Comparison of ENCODE assay signal across 1 cellular context in the genomic region with DNA sequence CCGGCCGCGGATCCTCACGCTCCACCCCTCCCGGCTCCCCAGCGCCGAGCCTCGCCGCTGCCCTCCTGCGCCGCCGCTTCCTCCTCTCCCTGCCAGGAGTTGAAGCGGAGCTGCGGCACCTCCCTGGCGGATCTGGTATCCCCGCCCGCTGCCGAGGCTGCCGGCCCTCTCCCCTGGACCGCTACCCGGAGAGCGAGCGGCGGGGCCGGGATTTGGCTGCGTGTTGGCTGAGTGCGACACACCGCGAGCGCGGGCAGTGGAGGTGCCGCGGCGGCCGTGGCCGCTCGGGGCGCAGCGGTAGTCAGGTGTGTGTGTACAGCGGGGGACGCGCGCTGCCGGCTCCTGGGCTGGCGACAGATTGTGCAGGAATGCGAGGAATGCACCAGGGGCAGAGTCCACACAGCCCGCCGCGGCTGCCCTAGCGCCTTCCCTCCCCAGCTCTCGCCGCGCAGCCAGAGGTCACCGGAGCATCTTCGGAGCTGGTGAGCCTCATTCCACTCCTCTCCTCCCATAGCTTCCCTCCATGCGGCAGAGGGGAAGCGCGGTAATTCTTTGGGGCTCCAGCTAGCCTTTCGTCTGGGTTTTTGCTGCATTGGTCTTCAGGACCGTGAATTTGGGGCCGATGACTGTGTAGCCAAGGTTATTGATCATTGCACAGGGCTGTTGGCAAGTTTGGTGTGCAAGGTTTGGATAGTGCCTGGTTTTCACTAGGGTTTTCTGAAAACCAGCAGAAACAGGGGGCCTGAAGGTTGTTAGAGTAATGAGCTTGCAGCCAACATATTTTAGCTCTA.
TF ChIP-seq lines count a peak whose summit lies in the region.

No MANE protein-coding gene starts in this region.

TF ChIP-seq in HepG2, 621 proteins besides CTCF, POLR2A, EP300 and RAD21 (continued from another document and continues in another):
- peak; percentile 78; the same call in 1 of the 2 replicates for TF ChIP-seq PRDM15 (CRISPR knock-in tag; IDR thresholded peaks at IDR 0.05)
- peak; percentile 73; the same call in 1 of the 2 replicates for TF ChIP-seq ZMAT3 (CRISPR knock-in tag; conservative IDR thresholded peaks at IDR 0.05)
- TF ChIP-seq, protein P1, sequence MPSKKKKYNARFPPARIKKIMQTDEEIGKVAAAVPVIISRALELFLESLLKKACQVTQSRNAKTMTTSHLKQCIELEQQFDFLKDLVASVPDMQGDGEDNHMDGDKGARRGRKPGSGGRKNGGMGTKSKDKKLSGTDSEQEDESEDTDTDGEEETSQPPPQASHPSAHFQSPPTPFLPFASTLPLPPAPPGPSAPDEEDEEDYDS (CRISPR knock-in tag; IDR thresholded peaks at IDR 0.05): peak; percentile 92
- TF ChIP-seq ZNF605 (CRISPR knock-in tag; IDR thresholded peaks at IDR 0.05): peak; percentile 96
- TF ChIP-seq BORCS8-MEF2B (CRISPR knock-in tag; IDR thresholded peaks at IDR 0.05): peak; percentile 29; the same call in 1 of the 2 replicates
- TF ChIP-seq REPIN1 (CRISPR knock-in tag; IDR thresholded peaks at IDR 0.05; ENCODE audit: borderline replicate concordance, low read depth): peak; percentile 96
- peak; percentile 84 for TF ChIP-seq ZNF124 (CRISPR knock-in tag; IDR thresholded peaks at IDR 0.05)
- peak; percentile 77; the same call in 1 of the 2 replicates for TF ChIP-seq REL (CRISPR knock-in tag; conservative IDR thresholded peaks at IDR 0.05)
- peak; percentile 49; the same call in 1 of the 2 replicates for TF ChIP-seq FOXK2 (IDR thresholded peaks at IDR 0.05)
- TF ChIP-seq ZNF607 (CRISPR knock-in tag; IDR thresholded peaks at IDR 0.05; ENCODE audit: borderline replicate concordance): peak; percentile 93
- TF ChIP-seq SIN3A (IDR thresholded peaks at IDR 0.05; ENCODE audit: borderline replicate concordance, low read depth, low read length): peak; percentile 75; the same call in 1 of the 2 replicates
- peak; percentile 95 for TF ChIP-seq HOXA5 (CRISPR knock-in tag; IDR thresholded peaks at IDR 0.05)
- TF ChIP-seq ZNF256 (CRISPR knock-in tag; conservative IDR thresholded peaks at IDR 0.05): peak; percentile 88
- peak; percentile 85 for TF ChIP-seq ZSCAN12 (CRISPR knock-in tag; IDR thresholded peaks at IDR 0.05)
- peak; percentile 98 for TF ChIP-seq ZSCAN9 (CRISPR knock-in tag; IDR thresholded peaks at IDR 0.05; ENCODE audit: borderline replicate concordance)
- peak; percentile 99 for TF ChIP-seq AGO2 (optimal IDR thresholded peaks at IDR 0.05; ENCODE audit: low read depth, low read length)
- TF ChIP-seq HNRNPK (IDR thresholded peaks at IDR 0.05; ENCODE audit: low read depth, low read length, poor library complexity, severe bottlenecking): peak; percentile 86
- TF ChIP-seq, protein P2, sequence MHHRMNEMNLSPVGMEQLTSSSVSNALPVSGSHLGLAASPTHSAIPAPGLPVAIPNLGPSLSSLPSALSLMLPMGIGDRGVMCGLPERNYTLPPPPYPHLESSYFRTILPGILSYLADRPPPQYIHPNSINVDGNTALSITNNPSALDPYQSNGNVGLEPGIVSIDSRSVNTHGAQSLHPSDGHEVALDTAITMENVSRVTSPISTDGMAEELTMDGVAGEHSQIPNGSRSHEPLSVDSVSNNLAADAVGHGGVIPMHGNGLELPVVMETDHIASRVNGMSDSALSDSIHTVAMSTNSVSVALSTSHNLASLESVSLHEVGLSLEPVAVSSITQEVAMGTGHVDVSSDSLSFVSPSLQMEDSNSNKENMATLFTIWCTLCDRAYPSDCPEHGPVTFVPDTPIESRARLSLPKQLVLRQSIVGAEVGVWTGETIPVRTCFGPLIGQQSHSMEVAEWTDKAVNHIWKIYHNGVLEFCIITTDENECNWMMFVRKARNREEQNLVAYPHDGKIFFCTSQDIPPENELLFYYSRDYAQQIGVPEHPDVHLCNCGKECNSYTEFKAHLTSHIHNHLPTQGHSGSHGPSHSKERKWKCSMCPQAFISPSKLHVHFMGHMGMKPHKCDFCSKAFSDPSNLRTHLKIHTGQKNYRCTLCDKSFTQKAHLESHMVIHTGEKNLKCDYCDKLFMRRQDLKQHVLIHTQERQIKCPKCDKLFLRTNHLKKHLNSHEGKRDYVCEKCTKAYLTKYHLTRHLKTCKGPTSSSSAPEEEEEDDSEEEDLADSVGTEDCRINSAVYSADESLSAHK (CRISPR knock-in tag; IDR thresholded peaks at IDR 0.05; ENCODE audit: borderline replicate concordance): no peak
- TF ChIP-seq HOXD1 (CRISPR knock-in tag; IDR thresholded peaks at IDR 0.05): peak; percentile 94
- peak; percentile 14; the same call in 1 of the 2 replicates for TF ChIP-seq EHMT2 (IDR thresholded peaks at IDR 0.05; ENCODE audit: borderline replicate concordance, low read depth, low read length)
- peak; percentile 95 for TF ChIP-seq FOXJ3 (CRISPR knock-in tag; IDR thresholded peaks at IDR 0.05; ENCODE audit: borderline replicate concordance)
- peak; percentile 97 for TF ChIP-seq POGK (CRISPR knock-in tag; conservative IDR thresholded peaks at IDR 0.05)
- peak; percentile 90 for TF ChIP-seq HIVEP1 (CRISPR knock-in tag; IDR thresholded peaks at IDR 0.05)
- TF ChIP-seq NCOA1 (CRISPR knock-in tag; IDR thresholded peaks at IDR 0.05): peak; percentile 99
- TF ChIP-seq ZNF839 (CRISPR knock-in tag; IDR thresholded peaks at IDR 0.05; ENCODE audit: borderline replicate concordance): no peak; the same call in 1 of the 2 replicates
- TF ChIP-seq SETDB1 (CRISPR knock-in tag; IDR thresholded peaks at IDR 0.05; ENCODE audit: borderline replicate concordance): no peak
- peak; percentile 93 for TF ChIP-seq ZZZ3 (CRISPR knock-in tag; IDR thresholded peaks at IDR 0.05; ENCODE audit: borderline replicate concordance)
- TF ChIP-seq ZFP36L2 (CRISPR knock-in tag; IDR thresholded peaks at IDR 0.05): 0 out of 2 replicates have a peak, but pooled peaks have one; percentile 63
- TF ChIP-seq, protein P3, sequence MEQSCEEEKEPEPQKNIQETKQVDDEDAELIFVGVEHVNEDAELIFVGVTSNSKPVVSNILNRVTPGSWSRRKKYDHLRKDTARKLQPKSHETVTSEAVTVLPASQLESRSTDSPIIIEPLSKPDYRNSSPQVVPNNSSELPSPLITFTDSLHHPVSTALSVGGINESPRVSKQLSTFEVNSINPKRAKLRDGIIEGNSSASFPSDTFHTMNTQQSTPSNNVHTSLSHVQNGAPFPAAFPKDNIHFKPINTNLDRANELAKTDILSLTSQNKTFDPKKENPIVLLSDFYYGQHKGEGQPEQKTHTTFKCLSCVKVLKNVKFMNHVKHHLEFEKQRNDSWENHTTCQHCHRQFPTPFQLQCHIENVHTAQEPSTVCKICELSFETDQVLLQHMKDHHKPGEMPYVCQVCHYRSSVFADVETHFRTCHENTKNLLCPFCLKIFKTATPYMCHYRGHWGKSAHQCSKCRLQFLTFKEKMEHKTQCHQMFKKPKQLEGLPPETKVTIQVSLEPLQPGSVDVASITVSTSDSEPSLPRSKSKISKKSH (CRISPR knock-in tag; IDR thresholded peaks at IDR 0.05; ENCODE audit: borderline replicate concordance): peak; percentile 91; the same call in 1 of the 2 replicates
- no peak for TF ChIP-seq HCFC1 (IDR thresholded peaks at IDR 0.05; ENCODE audit: low read depth, low read length)
- TF ChIP-seq CREBL2 (CRISPR knock-in tag; IDR thresholded peaks at IDR 0.05; ENCODE audit: borderline replicate concordance): peak; percentile 91
- no peak for TF ChIP-seq FOXA1 (IDR thresholded peaks at IDR 0.05)
- TF ChIP-seq FOXA1 (CRISPR knock-in tag; IDR thresholded peaks at IDR 0.05): peak; percentile 97
- TF ChIP-seq MED1 (CRISPR knock-in tag; IDR thresholded peaks at IDR 0.05): peak; percentile 96
- peak; percentile 90 to 91 for TF ChIP-seq NR2F1 (CRISPR knock-in tag; IDR thresholded peaks at IDR 0.05)
- peak; percentile 99 for TF ChIP-seq MYPOP (CRISPR knock-in tag; IDR thresholded peaks at IDR 0.05)
- TF ChIP-seq YEATS2 (CRISPR knock-in tag; IDR thresholded peaks at IDR 0.05; ENCODE audit: borderline replicate concordance): peak; percentile 74; the same call in 1 of the 2 replicates
- TF ChIP-seq POGZ (CRISPR knock-in tag; IDR thresholded peaks at IDR 0.05): peak; percentile 98
- peak; percentile 98 for TF ChIP-seq ZNF567 (CRISPR knock-in tag; IDR thresholded peaks at IDR 0.05; ENCODE audit: borderline replicate concordance)
- TF ChIP-seq RNF2 (conservative IDR thresholded peaks at IDR 0.05; ENCODE audit: low read depth): peak; percentile 69
- TF ChIP-seq ZNF574 (CRISPR knock-in tag; IDR thresholded peaks at IDR 0.05): peak; percentile 93
- TF ChIP-seq PTBP1 (IDR thresholded peaks at IDR 0.05; ENCODE audit: low read depth, low read length, poor library complexity, severe bottlenecking): peak; percentile 75
- TF ChIP-seq ZNF281 (CRISPR knock-in tag; IDR thresholded peaks at IDR 0.05; ENCODE audit: borderline replicate concordance): peak; percentile 83
